ENCODE assay signal across 38 cellular contexts in the genomic region with DNA sequence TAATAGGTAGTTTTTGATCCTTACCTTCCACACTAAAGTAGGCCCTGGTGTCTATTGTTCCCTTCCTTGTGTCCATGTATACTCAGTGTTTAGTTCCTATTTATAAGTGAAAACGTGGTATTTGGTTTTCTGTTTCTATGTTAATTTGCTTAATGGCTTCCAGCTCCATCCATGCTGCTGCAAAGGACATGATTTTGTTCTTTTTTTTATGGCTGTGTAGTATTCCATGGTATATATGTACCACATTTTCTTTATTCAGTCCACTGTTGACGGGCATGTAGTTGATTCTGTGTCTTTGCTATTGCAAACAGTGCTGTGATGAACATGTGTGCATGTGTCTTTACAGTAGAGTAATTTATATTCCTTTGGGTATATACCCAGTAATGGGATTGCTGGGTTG. TPM values are rescaled to one million over a fixed set of nuclear protein-coding genes. Genes with fewer than 3 reads are reported as not detected.
"Had no signal": no experiment of that assay in that cellular context is flagged by ENCODE, and none has a peak within 500 bp of the region (broad histone marks: within the 10 kb centered on the region; RNA-seq: fewer than 3 reads in every experiment).

No MANE protein-coding gene starts in this region.

- H3K27me3 Mint-ChIP-seq: activated naive CD4-positive, alpha-beta T cell treated with anti-CD3 and anti-CD28 coated beads, Interleukin-2, amount 10 ng/mL, durations not matched to agents 7 days and 5 days; activated naive CD8-positive, alpha-beta T cell; activated naive CD8-positive, alpha-beta T cell treated with anti-CD3 and anti-CD28 coated beads for 36 hours; activated naive CD8-positive, alpha-beta T cell treated with anti-CD3 and anti-CD28 coated beads, Interleukin-2, amount 10 ng/mL, durations not matched to agents 7 days and 5 days; activated naive CD8-positive, alpha-beta T cell treated with anti-CD3 and anti-CD28 coated beads, Interleukin-2, amount 50 U/mL, for 24 hours; activated T-cell treated with anti-CD3 and anti-CD28 coated beads, Interleukin-2, amount 50 U/mL, for 24 hours; activated T-helper 17 cell treated with anti-CD3 and anti-CD28 coated beads, Interleukin-2, amount 50 U/mL, for 72 hours; central memory CD8-positive, alpha-beta T cell had no signal

- H3K4me3 ChIP-seq: adrenal gland, ascending aorta, body of pancreas, breast epithelium, cardiac muscle cell had no signal

- ATAC-seq: activated naive CD8-positive, alpha-beta T cell treated with anti-CD3 and anti-CD28 coated beads, Interleukin-2, amount 50 U/mL, for 24 hours; activated T-cell treated with anti-CD3 and anti-CD28 coated beads, Interleukin-2, amount 50 U/mL, for 4 hours; activated T-cell treated with anti-CD3 and anti-CD28 coated beads, Interleukin-2, amount 50 U/mL, for 72 hours; activated T-helper 17 cell treated with anti-CD3 and anti-CD28 coated beads, Interleukin-2, amount 50 U/mL, for 72 hours; body of pancreas had no signal

- H3K4me3 Mint-ChIP-seq: activated naive CD4-positive, alpha-beta T cell treated with anti-CD3 and anti-CD28 coated beads for 36 hours; activated naive CD4-positive, alpha-beta T cell treated with anti-CD3 and anti-CD28 coated beads, Interleukin-2, amount 10 ng/mL, durations not matched to agents 7 days and 5 days; activated naive CD8-positive, alpha-beta T cell; activated naive CD8-positive, alpha-beta T cell treated with anti-CD3 and anti-CD28 coated beads for 36 hours; activated naive CD8-positive, alpha-beta T cell treated with anti-CD3 and anti-CD28 coated beads, Interleukin-2, amount 10 ng/mL, durations not matched to agents 7 days and 5 days; activated naive CD8-positive, alpha-beta T cell treated with anti-CD3 and anti-CD28 coated beads, Interleukin-2, amount 50 U/mL, for 24 hours; activated T-cell treated with anti-CD3 and anti-CD28 coated beads, Interleukin-2, amount 50 U/mL, for 24 hours; activated T-cell treated with anti-CD3 and anti-CD28 coated beads, Interleukin-2, amount 50 U/mL, for 4 hours; activated T-cell treated with anti-CD3 and anti-CD28 coated beads, Interleukin-2, amount 50 U/mL, for 72 hours; activated T-helper 1 cell treated with anti-CD3 and anti-CD28 coated beads, Interleukin-12 subunit alpha, Interleukin-12 subunit beta, Interleukin-2, Interleukin-4 antibody, amounts not matched to agents 30 ng/mL and 10 ng/mL and 1 ng/mL, durations not matched to agents 14 hours and 24 hours and 36 hours; activated T-helper 17 cell treated with anti-CD3 and anti-CD28 coated beads, Interleukin-2, amount 50 U/mL, for 72 hours; brain; central memory CD8-positive, alpha-beta T cell had no signal

- H3K4me1 Mint-ChIP-seq: brain had no signal

- H3K9me3 ChIP-seq: adrenal gland, ascending aorta, body of pancreas, breast epithelium had no signal

- DNase-seq: activated effector memory CD4-positive, alpha-beta T cell treated with anti-CD3 and anti-CD28 coated beads, Interleukin-2, amount 50 U/mL, for 16 hours; activated effector memory CD4-positive, alpha-beta T cell treated with Interleukin-2 at 50 U/mL for 16 hours; activated gamma-delta T cell; activated gamma-delta T cell treated with Interleukin-2 at 50 U/mL for 16 hours; activated naive CD4-positive, alpha-beta T cell; activated naive CD4-positive, alpha-beta T cell treated with anti-CD3 and anti-CD28 coated beads for 36 hours; activated naive CD4-positive, alpha-beta T cell treated with anti-CD3 and anti-CD28 coated beads, Interleukin-2, amount 10 ng/mL, durations not matched to agents 7 days and 5 days; activated naive CD4-positive, alpha-beta T cell treated with anti-CD3 and anti-CD28 coated beads, Interleukin-2, amount 50 U/mL, for 16 hours; activated naive CD4-positive, alpha-beta T cell treated with Interleukin-2 at 50 U/mL for 16 hours; activated naive CD8-positive, alpha-beta T cell treated with anti-CD3 and anti-CD28 coated beads for 36 hours; activated naive CD8-positive, alpha-beta T cell treated with anti-CD3 and anti-CD28 coated beads, Interleukin-2, amount 10 ng/mL, durations not matched to agents 7 days and 5 days; activated naive CD8-positive, alpha-beta T cell treated with anti-CD3 and anti-CD28 coated beads, Interleukin-2, amount 50 U/mL, for 24 hours; activated T-cell treated with anti-CD3 and anti-CD28 coated beads, Interleukin-2, amount 50 U/mL, for 1 hour; activated T-cell treated with anti-CD3 and anti-CD28 coated beads, Interleukin-2, amount 50 U/mL, for 24 hours; activated T-cell treated with anti-CD3 and anti-CD28 coated beads, Interleukin-2, amount 50 U/mL, for 4 hours; activated T-cell treated with anti-CD3 and anti-CD28 coated beads, Interleukin-2, amount 50 U/mL, for 48 hours; activated T-cell treated with anti-CD3 and anti-CD28 coated beads, Interleukin-2, amount 50 U/mL, for 72 hours; adrenal gland; amniotic stem cell; amygdala; anterior cingulate cortex; aorta; body of pancreas; brain microvascular endothelial cell; caudate nucleus; central memory CD4-positive, alpha-beta T cell; cerebellar nuclear complex had no signal

- H3K27me3 ChIP-seq: adrenal gland, ascending aorta, body of pancreas, brain microvascular endothelial cell, breast epithelium, cardiac muscle cell had no signal

- H3K27ac ChIP-seq: adrenal gland, ascending aorta, body of pancreas, brain microvascular endothelial cell, breast epithelium, cardiac muscle cell had no signal

- H3K4me1 ChIP-seq: adrenal gland, ascending aorta, body of pancreas, breast epithelium had no signal

- H3K27ac Mint-ChIP-seq: activated naive CD4-positive, alpha-beta T cell treated with anti-CD3 and anti-CD28 coated beads for 36 hours; activated naive CD4-positive, alpha-beta T cell treated with anti-CD3 and anti-CD28 coated beads, Interleukin-2, amount 10 ng/mL, durations not matched to agents 7 days and 5 days; activated naive CD8-positive, alpha-beta T cell; activated naive CD8-positive, alpha-beta T cell treated with anti-CD3 and anti-CD28 coated beads for 36 hours; activated naive CD8-positive, alpha-beta T cell treated with anti-CD3 and anti-CD28 coated beads, Interleukin-2, amount 10 ng/mL, durations not matched to agents 7 days and 5 days; activated naive CD8-positive, alpha-beta T cell treated with anti-CD3 and anti-CD28 coated beads, Interleukin-2, amount 50 U/mL, for 24 hours; activated T-cell treated with anti-CD3 and anti-CD28 coated beads, Interleukin-2, amount 50 U/mL, for 24 hours; activated T-cell treated with anti-CD3 and anti-CD28 coated beads, Interleukin-2, amount 50 U/mL, for 72 hours; activated T-helper 1 cell treated with anti-CD3 and anti-CD28 coated beads, Interleukin-12 subunit alpha, Interleukin-12 subunit beta, Interleukin-2, Interleukin-4 antibody, amounts not matched to agents 30 ng/mL and 10 ng/mL and 1 ng/mL, durations not matched to agents 14 hours and 24 hours and 36 hours; activated T-helper 17 cell treated with anti-CD3 and anti-CD28 coated beads, Interleukin-2, amount 50 U/mL, for 72 hours; activated T-helper 2 cell treated with anti-CD3 and anti-CD28 coated beads, Interferon-gamma antibody, Interleukin-2, Interleukin-4, amounts not matched to agents 10 μg/mL and 5 μg/mL and 100 μg/mL, durations not matched to agents 14 hours and 24 hours and 36 hours; brain had no signal

- H3K9me3 Mint-ChIP-seq: activated naive CD4-positive, alpha-beta T cell treated with anti-CD3 and anti-CD28 coated beads for 36 hours; activated naive CD4-positive, alpha-beta T cell treated with anti-CD3 and anti-CD28 coated beads, Interleukin-2, amount 10 ng/mL, durations not matched to agents 7 days and 5 days; activated naive CD8-positive, alpha-beta T cell treated with anti-CD3 and anti-CD28 coated beads for 36 hours; activated naive CD8-positive, alpha-beta T cell treated with anti-CD3 and anti-CD28 coated beads, Interleukin-2, amount 10 ng/mL, durations not matched to agents 7 days and 5 days; activated naive CD8-positive, alpha-beta T cell treated with anti-CD3 and anti-CD28 coated beads, Interleukin-2, amount 50 U/mL, for 24 hours; activated T-cell treated with anti-CD3 and anti-CD28 coated beads, Interleukin-2, amount 50 U/mL, for 24 hours; activated T-cell treated with anti-CD3 and anti-CD28 coated beads, Interleukin-2, amount 50 U/mL, for 4 hours; activated T-cell treated with anti-CD3 and anti-CD28 coated beads, Interleukin-2, amount 50 U/mL, for 72 hours; activated T-helper 1 cell treated with anti-CD3 and anti-CD28 coated beads, Interleukin-12 subunit alpha, Interleukin-12 subunit beta, Interleukin-2, Interleukin-4 antibody, amounts not matched to agents 30 ng/mL and 10 ng/mL and 1 ng/mL, durations not matched to agents 14 hours and 24 hours and 36 hours; activated T-helper 17 cell treated with anti-CD3 and anti-CD28 coated beads, Interleukin-2, amount 50 U/mL, for 72 hours; activated T-helper 2 cell treated with anti-CD3 and anti-CD28 coated beads, Interferon-gamma antibody, Interleukin-2, Interleukin-4, amounts not matched to agents 10 μg/mL and 5 μg/mL and 100 μg/mL, durations not matched to agents 14 hours and 24 hours and 36 hours; brain; central memory CD8-positive, alpha-beta T cell had no signal

- H3K36me3 ChIP-seq: breast epithelium had no signal

RNA-seq across cellular contexts. Expression of a gene that starts 28.5 kb away (rescaled TPM):
- total RNA-seq: ascending aorta, cerebellum, chondrocyte had no signal
